15 cellular contexts compared by ENCODE assay signal in the genomic region with DNA sequence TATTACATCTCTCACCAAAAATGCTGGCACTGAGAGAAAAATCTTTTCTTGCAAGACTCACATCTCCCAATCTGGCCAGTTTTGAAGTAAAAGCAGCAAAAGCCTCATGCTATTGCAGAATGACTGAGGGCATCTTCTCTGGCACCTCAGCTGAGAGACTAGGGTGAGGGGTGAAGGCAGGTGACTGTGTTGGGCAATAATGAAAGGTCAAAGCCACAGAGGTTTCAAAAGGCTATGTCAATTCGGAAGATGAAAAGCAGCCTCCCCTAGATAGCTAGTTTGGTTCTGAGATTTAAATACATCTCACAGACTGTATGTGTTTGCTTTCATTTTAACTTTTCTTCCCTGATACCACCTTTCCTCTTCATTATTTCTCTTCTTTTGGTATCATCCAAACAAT.
DNase-seq lines count a peak whose midpoint lies in the region; ATAC-seq and TF ChIP-seq lines count a peak whose summit lies in the region.
"Had no signal": no experiment of that assay in that cellular context is flagged by ENCODE, and none has a peak within 500 bp of the region (broad histone marks: within the 10 kb centered on the region; RNA-seq: fewer than 3 reads in every experiment).

No MANE protein-coding gene starts in this region.

- no peaks in the 10 kb centered on the region for H3K36me3 ChIP-seq in right lobe of liver
- H3K36me3 ChIP-seq: BLaER1 treated with 17β-estradiol and CSF1 and Interleukin-3, amounts not matched to agents 10 nM and 100 nM had no signal

- no peak overlapping the region for H3K27ac ChIP-seq in right lobe of liver
- H3K27ac ChIP-seq: BLaER1 treated with 17β-estradiol and CSF1 and Interleukin-3, amounts not matched to agents 10 nM and 100 nM; KMS-11 had no signal

- ATAC-seq in GM18520 (IDR thresholded peaks at IDR 0.05; ENCODE audit: unreplicated experiment) (peak; percentile 67), HG02610 (IDR thresholded peaks at IDR 0.05; ENCODE audit: unreplicated experiment) (peak; percentile 43), right lobe of liver (peak; percentile 56 to 96 (median 68)), HG03520 (IDR thresholded peaks at IDR 0.05; ENCODE audit: unreplicated experiment) (no peak), GM21381 (IDR thresholded peaks at IDR 0.05; ENCODE audit: unreplicated experiment) (no peak)
- ATAC-seq: CD8-positive, alpha-beta T cell had no signal

- no peaks in the 10 kb centered on the region for H3K4me1 ChIP-seq in right lobe of liver
- H3K4me1 ChIP-seq: BLaER1 treated with 17β-estradiol and CSF1 and Interleukin-3, amounts not matched to agents 10 nM and 100 nM had no signal

- WGBS in right lobe of liver (ENCODE audit: insufficient coverage, low coverage, low lambda C conversion rate, missing lambda C conversion rate) = 60% methylated on average over 1 of the region's 1 CpG

- intact Hi-C loops in right lobe of liver (cut with DNase I) = no loop called here

- H3K4me3 ChIP-seq in right lobe of liver = no peak overlapping the region
- H3K4me3 ChIP-seq: BLaER1 treated with 17β-estradiol and CSF1 and Interleukin-3, amounts not matched to agents 10 nM and 100 nM had no signal

- peak; percentile 36 for DNase-seq in SK-N-DZ (ENCODE audit: low spot score)
- peak in 2 of 3 donors; percentile 34 to 45 for DNase-seq in right lobe of liver
- DNase-seq in stimulated activated CD8-positive, alpha-beta memory T cell treated with anti-CD3 and anti-CD28 coated beads, Interleukin-4, amount 100 ng/mL, for 48 hours = no peak
- DNase-seq: CD8-positive, alpha-beta T cell; DMS 273 treated with DMSO at 0.1 percent for 48 hours; DMS53; DND-41; EL; H9 had no signal

- H3K9me3 ChIP-seq in right lobe of liver = no peaks in the 10 kb centered on the region
- H3K9me3 ChIP-seq: BLaER1 treated with 17β-estradiol and CSF1 and Interleukin-3, amounts not matched to agents 10 nM and 100 nM had no signal

- TF ChIP-seq CTCF in right lobe of liver (IDR thresholded peaks at IDR 0.05) = no peak

- no peak for TF ChIP-seq POLR2A in right lobe of liver (IDR thresholded peaks at IDR 0.05)

- H3K27me3 ChIP-seq in right lobe of liver = no peaks in the 10 kb centered on the region
- H3K27me3 ChIP-seq: BLaER1 treated with 17β-estradiol and CSF1 and Interleukin-3, amounts not matched to agents 10 nM and 100 nM had no signal

Comparison
In these comparisons a context has a peak if more than half of its experiments do, and no peak if none do; other contexts are left out.
1. ATAC-seq: peak in GM18520 (single experiment), HG02610 (single experiment) and right lobe of liver (4 of 4); none in HG03520 (single experiment) and GM21381 (single experiment).